ENCODE assay signal across 19 cellular contexts in genomic region chr1:115767403-115767802, GRCh38. TPM values are rescaled to one million over a fixed set of nuclear protein-coding genes. Genes with fewer than 3 reads are reported as not detected.
A peak's percentile ranks its signal among the peaks of the same experiment; 100 is the strongest.
DNase-seq lines count a peak whose midpoint lies in the region; ATAC-seq and TF ChIP-seq lines count a peak whose summit lies in the region.
"Had no signal": no experiment of that assay in that cellular context is flagged by ENCODE, and none has a peak within 500 bp of the region (broad histone marks: within the 10 kb centered on the region; RNA-seq: fewer than 3 reads in every experiment).

No MANE protein-coding gene starts in this region.

- ATAC-seq in HG03571 (IDR thresholded peaks at IDR 0.05; ENCODE audit: unreplicated experiment): no peak

- H3K4me1 ChIP-seq in right atrium auricular region (peaks cover 0 to 26% of the 10 kb centered on the region in 2 donors), uterus (no peaks in the 10 kb centered on the region), suprapubic skin (peaks cover 7% of the 10 kb centered on the region)

- no peaks in the 10 kb centered on the region for H3K27me3 Mint-ChIP-seq in activated CD4-positive, alpha-beta T cell treated with anti-CD3 and anti-CD28 coated beads, Interleukin-2, amount 10 ng/mL, durations not matched to agents 24 days and 14 days

- no peaks in the 10 kb centered on the region for H3K36me3 ChIP-seq in right atrium auricular region
- no peaks in the 10 kb centered on the region for H3K36me3 ChIP-seq in uterus
- H3K36me3 ChIP-seq in suprapubic skin: no peaks in the 10 kb centered on the region

- H3K27me3 ChIP-seq in right atrium auricular region (no peaks in the 10 kb centered on the region), uterus (no peaks in the 10 kb centered on the region), suprapubic skin (no peaks in the 10 kb centered on the region)

- H3K36me3 Mint-ChIP-seq in activated CD4-positive, alpha-beta T cell treated with anti-CD3 and anti-CD28 coated beads, Interleukin-2, amount 10 ng/mL, durations not matched to agents 24 days and 14 days (ENCODE audit: low read depth): no peaks in the 10 kb centered on the region

- no peak for TF ChIP-seq POLR2A in uterus (IDR thresholded peaks at IDR 0.05)
- no peak for TF ChIP-seq POLR2A in suprapubic skin (IDR thresholded peaks at IDR 0.05)

- TF ChIP-seq EP300 in suprapubic skin (IDR thresholded peaks at IDR 0.05): no peak

- H3K4me3 ChIP-seq in right atrium auricular region (peak overlapping the region; percentile 54 to 62), retinal pigment epithelial cell (ENCODE audit: low read length) (no peak overlapping the region), uterus (no peak overlapping the region), suprapubic skin (no peak overlapping the region)

- H3K27ac Mint-ChIP-seq in activated CD4-positive, alpha-beta T cell treated with anti-CD3 and anti-CD28 coated beads, Interleukin-2, amount 10 ng/mL, durations not matched to agents 24 days and 14 days: no peak overlapping the region
- H3K27ac Mint-ChIP-seq: B cell; CD4-positive, alpha-beta T cell had no signal

- 88% methylated on average over 4 of the region's 4 CpGs for WGBS in suprapubic skin

- no peak overlapping the region for H3K4me3 Mint-ChIP-seq in activated CD4-positive, alpha-beta T cell treated with anti-CD3 and anti-CD28 coated beads, Interleukin-2, amount 10 ng/mL, durations not matched to agents 24 days and 14 days
- H3K4me3 Mint-ChIP-seq: B cell; CD4-positive, alpha-beta T cell had no signal

- intact Hi-C loops in activated CD4-positive, alpha-beta T cell treated with anti-CD3 and anti-CD28 coated beads, Interleukin-2, amount 10 ng/mL, durations not matched to agents 24 days and 14 days (cut with micrococcal nuclease): no loop called here
- intact Hi-C loops in uterus (cut with DNase I; ENCODE audit: low total_unique reads): no loop called here

- H3K9me3 ChIP-seq in right atrium auricular region (no peaks in the 10 kb centered on the region), uterus (no peaks in the 10 kb centered on the region), suprapubic skin (no peaks in the 10 kb centered on the region)

- DNase-seq in activated CD4-positive, alpha-beta T cell treated with anti-CD3 and anti-CD28 coated beads, Interleukin-2, amount 10 ng/mL, durations not matched to agents 24 days and 14 days: peak; percentile 23
- no peak for DNase-seq in activated CD4-positive, alpha-beta T cell treated with anti-CD3 and anti-CD28 coated beads for 48 hours
- DNase-seq in right atrium auricular region (ENCODE audit: low spot score) (no peak), retinal pigment epithelial cell (ENCODE audit: low read depth) (peak; percentile 66), uterus (no peak), suprapubic skin (ENCODE audit: low spot score in 2 of 2) (no peak), HPDE6-E6E7 (ENCODE audit: extremely low spot score) (no peak)
- DNase-seq: CD4-positive, alpha-beta T cell; DMS53; KBM-7; NCI-H1417 treated with DMSO at 0.1 percent for 48 hours; NCI-H1930; NCI-H446; NCI-H69; NK-92 treated with Interleukin-12 subunit alpha and Interleukin-12 subunit beta, amount 100 ng/mL, for 24 hours had no signal

- TF ChIP-seq CTCF in right atrium auricular region (IDR thresholded peaks at IDR 0.05) (no peak), retinal pigment epithelial cell (conservative IDR thresholded peaks at IDR 0.05; ENCODE audit: low read depth, low read length) (no peak), uterus (IDR thresholded peaks at IDR 0.05) (no peak), suprapubic skin (IDR thresholded peaks at IDR 0.05) (no peak)

- H3K4me1 Mint-ChIP-seq in activated CD4-positive, alpha-beta T cell treated with anti-CD3 and anti-CD28 coated beads, Interleukin-2, amount 10 ng/mL, durations not matched to agents 24 days and 14 days: no peaks in the 10 kb centered on the region
- H3K4me1 Mint-ChIP-seq: B cell had no signal

- H3K9me3 Mint-ChIP-seq in activated CD4-positive, alpha-beta T cell treated with anti-CD3 and anti-CD28 coated beads, Interleukin-2, amount 10 ng/mL, durations not matched to agents 24 days and 14 days: no peaks in the 10 kb centered on the region
- H3K9me3 Mint-ChIP-seq: CD4-positive, alpha-beta T cell had no signal

- H3K27ac ChIP-seq in right atrium auricular region (peak overlapping the region; percentile 84 to 90), uterus (peak overlapping the region; percentile 44 to 66), suprapubic skin (no peak overlapping the region)
- H3K27ac ChIP-seq: 22Rv1 had no signal

RNA-seq across cellular contexts. Expression of gene CASQ2, which starts 1.1 kb away (rescaled TPM):
- not detected in 2 replicates for total RNA-seq in activated CD4-positive, alpha-beta T cell treated with anti-CD3 and anti-CD28 coated beads, Interleukin-2, amount 10 ng/mL, durations not matched to agents 24 days and 14 days
- total RNA-seq in right atrium auricular region (1,000 to 10,000 TPM in 1 of 2 donors, 100 to 1,000 TPM in 1; 673 to 1,066 TPM), uterus (10 to 100 TPM in 2 of 4 donors, 1 to 10 TPM in 2; 1.5 to 30.2 (median 7.8) TPM), suprapubic skin (1 to 10 TPM; 1.5 to 3.6 (median 2.5) TPM)
- total RNA-seq: B cell; CD4-positive, alpha-beta T cell; OCI-LY7 had no signal

Comparison
In these comparisons a context has a peak if more than half of its experiments do, and no peak if none do; other contexts are left out.
1. DNase-seq: peak in activated CD4-positive, alpha-beta T cell treated with anti-CD3 and anti-CD28 coated beads, Interleukin-2, amount 10 ng/mL, durations not matched to agents 24 days and 14 days (single experiment) and retinal pigment epithelial cell (single experiment); none in activated CD4-positive, alpha-beta T cell treated with anti-CD3 and anti-CD28 coated beads for 48 hours (single experiment), right atrium auricular region (single experiment), uterus (0 of 2), suprapubic skin (0 of 2) and HPDE6-E6E7 (single experiment).
2. H3K4me3 ChIP-seq: peak in right atrium auricular region (2 of 2); none in retinal pigment epithelial cell (single experiment), uterus (0 of 2) and suprapubic skin (single experiment).
3. RNA of gene CASQ2, which starts 1.1 kb away (total RNA-seq): 673 to 1,066 TPM in right atrium auricular region; 1.5 to 30.2 TPM in uterus, 1.5 to 3.6 TPM in suprapubic skin and not detected in activated CD4-positive, alpha-beta T cell treated with anti-CD3 and anti-CD28 coated beads, Interleukin-2, amount 10 ng/mL, durations not matched to agents 24 days and 14 days; every median in the first group is over 10 times any median in the second.